In the genomic region with DNA sequence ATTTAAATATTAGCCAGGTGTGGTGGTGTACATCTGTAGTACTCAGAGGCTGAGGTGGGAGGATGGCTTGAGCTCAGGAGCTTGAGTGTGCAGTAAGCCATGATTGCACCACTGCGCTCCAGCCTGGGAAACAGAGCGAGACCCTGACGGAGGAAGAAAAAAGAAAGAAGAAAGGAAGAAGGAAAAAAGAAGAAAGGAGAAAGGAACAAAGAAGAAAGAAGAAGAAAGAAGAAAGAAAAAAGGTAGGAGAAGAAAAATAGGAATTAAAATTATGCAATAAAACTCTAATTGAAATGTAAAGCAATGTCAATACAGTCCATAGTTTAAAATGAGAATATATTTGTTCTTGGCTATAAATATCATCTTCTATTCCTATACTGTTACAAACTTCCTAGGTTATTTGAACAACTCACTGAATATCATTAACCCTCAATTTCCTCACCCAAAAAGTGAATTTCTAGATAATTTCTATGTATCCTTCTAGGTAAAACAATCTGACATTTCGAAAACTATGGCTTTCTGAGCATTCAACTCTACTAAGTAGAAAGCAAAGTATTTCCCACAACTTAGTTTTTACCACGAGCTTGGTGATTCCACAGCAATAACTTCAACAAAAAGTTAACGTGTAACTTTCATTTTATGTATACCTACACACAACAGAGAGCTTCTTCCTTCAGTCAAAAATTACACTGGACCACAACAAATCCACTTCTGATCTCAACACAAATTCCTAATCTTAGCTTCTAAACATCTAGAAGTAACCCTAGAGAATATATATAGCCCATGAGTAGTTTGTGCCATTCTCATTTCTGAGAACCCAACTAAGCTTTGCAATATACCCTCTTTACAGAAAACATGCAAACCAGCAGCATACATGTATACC, we compare ENCODE assay signal across 20 cellular contexts. TPM values are rescaled to one million over a fixed set of nuclear protein-coding genes. Genes with fewer than 3 reads are reported as not detected.
A peak's percentile ranks its signal among the peaks of the same experiment; 100 is the strongest.
DNase-seq lines count a peak whose midpoint lies in the region; ATAC-seq and TF ChIP-seq lines count a peak whose summit lies in the region.
"Had no signal": no experiment of that assay in that cellular context is flagged by ENCODE, and none has a peak within 500 bp of the region (broad histone marks: within the 10 kb centered on the region; RNA-seq: fewer than 3 reads in every experiment).

No MANE protein-coding gene starts in this region.

- 0 out of 3 replicates have a peak, but pooled peaks cover 0 to 3% of the 10 kb centered on the region in 2 experiments for H3K36me3 ChIP-seq in HEK293 (ENCODE audit: control insufficient read depth in 2 of 2, insufficient read depth in 1 of 2, low read length in 2 of 2)
- H3K36me3 ChIP-seq: breast epithelium, ovary, right atrium auricular region had no signal

- H3K27ac Mint-ChIP-seq in activated T-cell treated with anti-CD3 and anti-CD28 coated beads, Interleukin-2, amount 50 U/mL, for 24 hours: peak overlapping the region; percentile 92
- H3K27ac Mint-ChIP-seq in activated naive CD4-positive, alpha-beta T cell treated with anti-CD3 and anti-CD28 coated beads, Interleukin-2, amount 50 U/mL, for 72 hours: peak overlapping the region; percentile 86 to 93
- H3K27ac Mint-ChIP-seq in stimulated activated effector memory CD8-positive, alpha-beta T cell treated with anti-CD3 and anti-CD28 coated beads, Interleukin-12 subunit alpha, Interleukin-12 subunit beta, amount 100 ng/mL, for 72 hours: peak overlapping the region; percentile 64

- no peaks in the 10 kb centered on the region for H3K27me3 Mint-ChIP-seq in activated T-cell treated with anti-CD3 and anti-CD28 coated beads, Interleukin-2, amount 50 U/mL, for 24 hours

- no peak for TF ChIP-seq CTCF in HEK293 (tag by site-specific recombination; IDR thresholded peaks at IDR 0.05)

- H3K4me3 ChIP-seq in HEK293 (ENCODE audit: low read depth, low read length): no peak overlapping the region
- H3K4me3 ChIP-seq: BLaER1 treated with 17β-estradiol and CSF1 and Interleukin-3, amounts not matched to agents 10 nM and 100 nM; breast epithelium; ovary; right atrium auricular region had no signal

- H3K4me1 Mint-ChIP-seq in activated T-cell treated with anti-CD3 and anti-CD28 coated beads, Interleukin-2, amount 50 U/mL, for 24 hours (ENCODE audit: low read depth): peaks cover 90% of the 10 kb centered on the region
- peaks cover 71% of the 10 kb centered on the region for H3K4me1 Mint-ChIP-seq in stimulated activated effector memory CD8-positive, alpha-beta T cell treated with anti-CD3 and anti-CD28 coated beads, Interleukin-12 subunit alpha, Interleukin-12 subunit beta, amount 100 ng/mL, for 72 hours

- peaks cover 7% of the 10 kb centered on the region for H3K4me1 ChIP-seq in HEK293 (ENCODE audit: control insufficient read depth, insufficient read depth, low read length)
- H3K4me1 ChIP-seq: breast epithelium had no signal

- peaks cover 71% of the 10 kb centered on the region for H3K36me3 Mint-ChIP-seq in activated T-cell treated with anti-CD3 and anti-CD28 coated beads, Interleukin-2, amount 50 U/mL, for 24 hours (ENCODE audit: low read depth)
- H3K36me3 Mint-ChIP-seq in activated naive CD4-positive, alpha-beta T cell treated with anti-CD3 and anti-CD28 coated beads, Interleukin-2, amount 50 U/mL, for 72 hours: peaks cover 14 to 49% of the 10 kb centered on the region in 2 donors
- H3K36me3 Mint-ChIP-seq in stimulated activated effector memory CD8-positive, alpha-beta T cell treated with anti-CD3 and anti-CD28 coated beads, Interleukin-12 subunit alpha, Interleukin-12 subunit beta, amount 100 ng/mL, for 72 hours: peaks cover 15% of the 10 kb centered on the region

- H3K9me3 Mint-ChIP-seq in activated T-cell treated with anti-CD3 and anti-CD28 coated beads, Interleukin-2, amount 50 U/mL, for 24 hours: peaks cover 1% of the 10 kb centered on the region
- peaks cover 0 to 4% of the 10 kb centered on the region in 2 donors for H3K9me3 Mint-ChIP-seq in activated naive CD4-positive, alpha-beta T cell treated with anti-CD3 and anti-CD28 coated beads, Interleukin-2, amount 50 U/mL, for 72 hours
- peaks cover 2% of the 10 kb centered on the region for H3K9me3 Mint-ChIP-seq in stimulated activated effector memory CD8-positive, alpha-beta T cell treated with anti-CD3 and anti-CD28 coated beads, Interleukin-12 subunit alpha, Interleukin-12 subunit beta, amount 100 ng/mL, for 72 hours

- peak; percentile 61 to 63 for ATAC-seq in activated naive CD4-positive, alpha-beta T cell treated with anti-CD3 and anti-CD28 coated beads, Interleukin-2, amount 50 U/mL, for 72 hours
- peak; percentile 76 for ATAC-seq in stimulated activated effector memory CD8-positive, alpha-beta T cell treated with anti-CD3 and anti-CD28 coated beads, Interleukin-12 subunit alpha, Interleukin-12 subunit beta, amount 100 ng/mL, for 72 hours
- ATAC-seq in GM21723 (IDR thresholded peaks at IDR 0.05; ENCODE audit: unreplicated experiment): no peak

- CTCF ChIA-PET in HEK293 (lab: Yijun Ruan, JAX): interaction anchor here (0.7 to 0.9 kb wide), 2 partner anchors 69 to 139 kb away, joined by 3 read pairs; no protein-coding TSS in a partner anchor

- POLR2A ChIA-PET in HEK293 (lab: Yijun Ruan, JAX): no interaction called here

- H3K9me3 ChIP-seq in HEK293 (ENCODE audit: control insufficient read depth, insufficient read depth, low read depth, low read length): no peaks in the 10 kb centered on the region
- H3K9me3 ChIP-seq: breast epithelium, ovary, right atrium auricular region had no signal

- H3K27ac ChIP-seq in HEK293 (ENCODE audit: extremely low read depth, low read depth, low read length): no peak overlapping the region
- H3K27ac ChIP-seq: BLaER1 treated with 17β-estradiol and CSF1 and Interleukin-3, amounts not matched to agents 10 nM and 100 nM; breast epithelium; ovary had no signal

- DNase-seq in activated T-cell treated with anti-CD3 and anti-CD28 coated beads, Interleukin-2, amount 50 U/mL, for 24 hours: no peak
- no peak for DNase-seq in activated T-cell treated with anti-CD3 and anti-CD28 coated beads, Interleukin-2, amount 50 U/mL, for 1 hour
- no peak for DNase-seq in activated naive CD4-positive, alpha-beta T cell treated with anti-CD3 and anti-CD28 coated beads, Interleukin-2, amount 50 U/mL, for 72 hours (ENCODE audit: low spot score in 2 of 2)
- DNase-seq in stimulated activated effector memory CD8-positive, alpha-beta T cell treated with anti-CD3 and anti-CD28 coated beads, Interleukin-12 subunit alpha, Interleukin-12 subunit beta, amount 100 ng/mL, for 72 hours (ENCODE audit: low spot score in 2 of 2): no peak
- no peak for DNase-seq in cerebellum (ENCODE audit: low spot score)
- no peak for DNase-seq in stimulated activated CD8-positive, alpha-beta memory T cell treated with anti-CD3 and anti-CD28 coated beads, Interleukin-4, amount 100 ng/mL, for 48 hours
- DNase-seq: amniotic stem cell, glutamatergic neuron, Karpas-422, mesendoderm, NCI-H1048, NCI-H187 treated with DMSO at 0.1 percent for 48 hours, NCI-H226, NCI-H774, ovary had no signal

- H3K4me3 Mint-ChIP-seq in activated T-cell treated with anti-CD3 and anti-CD28 coated beads, Interleukin-2, amount 50 U/mL, for 24 hours: peak overlapping the region; percentile 32
- H3K4me3 Mint-ChIP-seq in stimulated activated effector memory CD8-positive, alpha-beta T cell treated with anti-CD3 and anti-CD28 coated beads, Interleukin-12 subunit alpha, Interleukin-12 subunit beta, amount 100 ng/mL, for 72 hours: peak overlapping the region; percentile 43

TF ChIP-seq in HEK293, 187 proteins besides CTCF, POLR2A, EP300 and RAD21:
- 0 out of 2 replicates have a peak, but pooled peaks have one; percentile 28 for TF ChIP-seq ZNF366 (tag by site-specific recombination; conservative IDR thresholded peaks at IDR 0.05)
- 0 out of 2 replicates have a peak, but pooled peaks have one; percentile 14 for TF ChIP-seq PRDM1 (tag by site-specific recombination; IDR thresholded peaks at IDR 0.05)
- TF ChIP-seq ZNF747 (tag by site-specific recombination; IDR thresholded peaks at IDR 0.05): no peak

RNA-seq across cellular contexts. Expression of a gene that starts 19.7 kb away (rescaled TPM):
- 100 to 1,000 TPM in 1 of 2 donors, 10 to 100 TPM in 1; 66.0 to 113 TPM for total RNA-seq in activated naive CD4-positive, alpha-beta T cell treated with anti-CD3 and anti-CD28 coated beads, Interleukin-2, amount 50 U/mL, for 72 hours
- 49.3 TPM for total RNA-seq in cerebellum
